In genomic region chr21:34520769-34521508, GRCh38 we compare ENCODE assay signal across 20 cellular contexts. TPM values are rescaled to one million over a fixed set of nuclear protein-coding genes. Genes with fewer than 3 reads are reported as not detected.
DNase-seq lines count a peak whose midpoint lies in the region; ATAC-seq, FAIRE-seq and TF ChIP-seq lines count a peak whose summit lies in the region.
"Had no signal": no experiment of that assay in that cellular context is flagged by ENCODE, and none has a peak within 500 bp of the region (broad histone marks: within the 10 kb centered on the region; RNA-seq: fewer than 3 reads in every experiment).

No MANE protein-coding gene starts in this region.

- H3K4me1 Mint-ChIP-seq in immature natural killer cell = peaks cover 5 to 6% of the 10 kb centered on the region in 2 donors

- DNase-seq in H7 (peak; percentile 47), SKM-1 (lab: John Stamatoyannopoulos, UW; ENCODE audit: unreplicated experiment) (peak; percentile 45), kidney (no peak), spleen (no peak), immature natural killer cell (no peak), GOT3 (lab: John Stamatoyannopoulos, UW) (no peak)
- DNase-seq: activated CD4-positive, alpha-beta T cell treated with anti-CD3 and anti-CD28 coated beads, Interleukin-2, amount 10 ng/mL, durations not matched to agents 24 days and 14 days; amniotic stem cell; DMS53; left colon; NCI-H1105 treated with DMSO at 0.1 percent for 48 hours; NCI-H446; substantia nigra; T-helper 17 cell had no signal

- peaks cover 7 to 46% (median 11%) of the 10 kb centered on the region in 3 donors for H3K36me3 Mint-ChIP-seq in immature natural killer cell

- H3K4me3 ChIP-seq in H7 (ENCODE audit: insufficient read depth, low read depth, low read length) (no peak overlapping the region), kidney (ENCODE audit: low read length in 2 of 2) (no peak overlapping the region), spleen (no peak overlapping the region)
- H3K4me3 ChIP-seq: heart right ventricle had no signal

- no peak for TF ChIP-seq POLR2A in spleen (IDR thresholded peaks at IDR 0.05)

- no peak overlapping the region for H3K4me3 Mint-ChIP-seq in immature natural killer cell
- H3K4me3 Mint-ChIP-seq: activated CD4-positive, alpha-beta T cell treated with anti-CD3 and anti-CD28 coated beads, Interleukin-2, amount 10 ng/mL, durations not matched to agents 24 days and 14 days; nephron; T-helper 17 cell had no signal

- H3K27ac ChIP-seq in kidney (ENCODE audit: low read depth in 2 of 2, low read length in 2 of 2) = peak overlapping the region; percentile 22 to 73
- H3K27ac ChIP-seq in spleen = peak overlapping the region in 7 of 8 donors; percentile 35 to 88 (median 71)

- 77 to 81% (median 79%) methylated on average over 20 of the region's 20 CpGs for WGBS in spleen, 5 donors

- peaks cover 6 to 30% of the 10 kb centered on the region in 2 donors for H3K4me1 ChIP-seq in kidney (ENCODE audit: control insufficient read depth in 1 of 2, insufficient read depth in 1 of 2, low read depth in 1 of 2, low read length in 2 of 2)
- H3K4me1 ChIP-seq in spleen = peaks cover 4 to 89% (median 39%) of the 10 kb centered on the region in 6 donors

- no peak overlapping the region for H3K9ac ChIP-seq in kidney (ENCODE audit: low read length in 2 of 2)

- no peak for FAIRE-seq in kidney (lab: Jason Lieb, UNC)

- no peaks in the 10 kb centered on the region for H3K9me3 ChIP-seq in kidney (ENCODE audit: control insufficient read depth in 1 of 2, low read length in 2 of 2)
- H3K9me3 ChIP-seq in spleen = no peaks in the 10 kb centered on the region
- H3K9me3 ChIP-seq: heart right ventricle had no signal

- intact Hi-C loops in kidney (cut with DNase I) (no loop called here), spleen (cut with DNase I; ENCODE audit: low total_unique reads) (no loop called here)

- TF ChIP-seq CTCF in kidney (IDR thresholded peaks at IDR 0.05; ENCODE audit: borderline replicate concordance, extremely low read depth, insufficient read depth) (no peak), spleen (IDR thresholded peaks at IDR 0.05 in 8 of 11, conservative IDR thresholded peaks at IDR 0.05 in 3 of 11) (peak in 1 of 11 experiments; percentile 18)

- no peak overlapping the region for H3K27ac Mint-ChIP-seq in immature natural killer cell
- H3K27ac Mint-ChIP-seq: activated CD4-positive, alpha-beta T cell treated with anti-CD3 and anti-CD28 coated beads, Interleukin-2, amount 10 ng/mL, durations not matched to agents 24 days and 14 days had no signal

- ATAC-seq in HG03175 (IDR thresholded peaks at IDR 0.05; ENCODE audit: unreplicated experiment) = no peak
- ATAC-seq in GM19463 (IDR thresholded peaks at IDR 0.05; ENCODE audit: unreplicated experiment) = no peak
- ATAC-seq: esophagus mucosa, left colon, Panc1, T-helper 17 cell had no signal

- peaks cover 3% of the 10 kb centered on the region; the same call in 1 of the 2 replicates for H3K27me3 ChIP-seq in H7 (ENCODE audit: control insufficient read depth, insufficient read depth, low read length)
- no peaks in the 10 kb centered on the region for H3K27me3 ChIP-seq in spleen (replicated peaks in 1 of 7)
- H3K27me3 ChIP-seq: heart right ventricle had no signal

- peaks cover 0 to 1% (median 0%) of the 10 kb centered on the region in 6 donors for H3K9me3 Mint-ChIP-seq in immature natural killer cell
- H3K9me3 Mint-ChIP-seq: activated CD4-positive, alpha-beta T cell treated with anti-CD3 and anti-CD28 coated beads, Interleukin-2, amount 10 ng/mL, durations not matched to agents 24 days and 14 days; nephron had no signal

- no peaks in the 10 kb centered on the region for H3K36me3 ChIP-seq in H7 (replicated peaks; ENCODE audit: control insufficient read depth, insufficient read depth, low read length)
- peaks cover 27 to 50% of the 10 kb centered on the region in 2 donors for H3K36me3 ChIP-seq in kidney (ENCODE audit: control insufficient read depth in 1 of 2, insufficient read depth in 2 of 2, low read length in 2 of 2)
- peaks cover 0 to 65% (median 9%) of the 10 kb centered on the region in 6 donors for H3K36me3 ChIP-seq in spleen

- H3K27me3 Mint-ChIP-seq in immature natural killer cell (ENCODE audit: low read depth in 3 of 3) = peaks cover 0 to 2% (median 0%) of the 10 kb centered on the region in 3 donors
- H3K27me3 Mint-ChIP-seq: activated CD4-positive, alpha-beta T cell treated with anti-CD3 and anti-CD28 coated beads, Interleukin-2, amount 10 ng/mL, durations not matched to agents 24 days and 14 days; T-helper 17 cell had no signal

RNA-seq across cellular contexts. Expression of gene KCNE1, which starts 8.9 kb away (rescaled TPM):
- total RNA-seq in H7 (2014; rRNA removed; shearing (Covaris generic)) = 0.10 TPM in 1 of 2 replicates, not detected in the other
- total RNA-seq in kidney = 2.5 TPM
- polyA plus RNA-seq in kidney (ENCODE audit: insufficient read depth, low read depth, low replicate concordance) = 4.4 TPM
- 10 to 100 TPM in 5 of 7 donors, 1 to 10 TPM in 2; 4.5 to 50.2 (median 12.1) TPM for total RNA-seq in spleen
- 1 to 10 TPM in 1 of 3 donors, under 1 TPM in 2; 0.30 to 1.8 (median 0.37) TPM for polyA plus RNA-seq in spleen
- not detected for polyA plus RNA-seq in immature natural killer cell
- total RNA-seq: activated CD4-positive, alpha-beta T cell treated with anti-CD3 and anti-CD28 coated beads, Interleukin-2, amount 10 ng/mL, durations not matched to agents 24 days and 14 days had no signal

Comparison
In these comparisons a context has a peak if more than half of its experiments do, and no peak if none do; other contexts are left out.
1. DNase-seq: peak in H7 (single experiment) and SKM-1 (single experiment); none in kidney (single experiment), spleen (single experiment), immature natural killer cell (0 of 3) and GOT3 (single experiment).